In genomic region chr13:28624707-28625432, GRCh38 we compare ENCODE assay signal across 13 cellular contexts. TPM values are rescaled to one million over a fixed set of nuclear protein-coding genes. Genes with fewer than 3 reads are reported as not detected.
DNase-seq lines count a peak whose midpoint lies in the region; ATAC-seq, FAIRE-seq and TF ChIP-seq lines count a peak whose summit lies in the region.
"Had no signal": no experiment of that assay in that cellular context is flagged by ENCODE, and none has a peak within 500 bp of the region (broad histone marks: within the 10 kb centered on the region; RNA-seq: fewer than 3 reads in every experiment).

No MANE protein-coding gene starts in this region.

- H2BK5ac ChIP-seq in IMR-90 (ENCODE audit: low read depth, low read length, poor library complexity, severe bottlenecking): no peak overlapping the region
- H2BK5ac ChIP-seq in H1 (ENCODE audit: low read depth, low read length): peak overlapping the region; percentile 39; the same call in 1 of the 2 replicates

- no peaks in the 10 kb centered on the region for H3K23me2 ChIP-seq in H1 (ENCODE audit: low read depth, low read length)

- H3K27me3 ChIP-seq in IMR-90 (ENCODE audit: control insufficient read depth, insufficient read depth, low read length) (no peaks in the 10 kb centered on the region), H1 (replicated peaks in 1 of 4; ENCODE audit: control insufficient read depth in 3 of 4, extremely low read depth in 1 of 4, insufficient read depth in 3 of 4, low read length in 3 of 4) (no peaks in the 10 kb centered on the region), osteoblast (ENCODE audit: insufficient read depth, low read length) (peaks cover 4% of the 10 kb centered on the region), MM.1S (replicated peaks; ENCODE audit: insufficient read depth, low read length) (no peaks in the 10 kb centered on the region), SK-N-SH (ENCODE audit: insufficient read depth) (peaks cover 4% of the 10 kb centered on the region; the same call in 1 of the 2 replicates)

- H2BK15ac ChIP-seq in IMR-90 (ENCODE audit: low read depth, low read length) (no peak overlapping the region), H1 (ENCODE audit: low read length) (no peak overlapping the region; the same call in 1 of the 2 replicates)

- H4K5ac ChIP-seq in IMR-90 (ENCODE audit: low read depth, low read length) (no peak overlapping the region), H1 (ENCODE audit: insufficient read length, low read depth, low read length) (no peak overlapping the region)

- no peaks in the 10 kb centered on the region for H4K20me1 ChIP-seq in IMR-90 (ENCODE audit: insufficient read depth, low read length)
- H4K20me1 ChIP-seq in H1 (replicated peaks in 1 of 2; ENCODE audit: control insufficient read depth in 1 of 2, insufficient read depth in 2 of 2, low read length in 2 of 2): no peaks in the 10 kb centered on the region
- no peaks in the 10 kb centered on the region for H4K20me1 ChIP-seq in osteoblast (ENCODE audit: insufficient read depth, low read length)
- no peaks in the 10 kb centered on the region for H4K20me1 ChIP-seq in MM.1S (ENCODE audit: insufficient read depth, low read length)
- no peaks in the 10 kb centered on the region for H4K20me1 ChIP-seq in SK-N-SH (ENCODE audit: insufficient read depth)

- peak overlapping the region; percentile 55; the same call in 1 of the 2 replicates for H2BK12ac ChIP-seq in H1 (ENCODE audit: low read depth, low read length)

- H3K23ac ChIP-seq in IMR-90 (ENCODE audit: low read depth, low read length) (no peak overlapping the region), H1 (ENCODE audit: insufficient read length) (no peak overlapping the region)

- H3K14ac ChIP-seq in IMR-90 (replicated peaks; ENCODE audit: low read depth, low read length) (no peak overlapping the region), H1 (ENCODE audit: insufficient read length) (no peak overlapping the region)

- H3K79me2 ChIP-seq in H1 (ENCODE audit: control insufficient read depth in 1 of 2, insufficient read depth in 2 of 2, low read length in 2 of 2): no peaks in the 10 kb centered on the region
- H3K79me2 ChIP-seq in osteoblast (ENCODE audit: insufficient read depth, low read length): no peaks in the 10 kb centered on the region
- no peaks in the 10 kb centered on the region for H3K79me2 ChIP-seq in MM.1S (ENCODE audit: low read length)
- no peaks in the 10 kb centered on the region for H3K79me2 ChIP-seq in SK-N-SH (ENCODE audit: insufficient read depth)

- no peaks in the 10 kb centered on the region for H3K36me3 ChIP-seq in IMR-90 (ENCODE audit: control insufficient read depth, insufficient read depth, low read length)
- no peaks in the 10 kb centered on the region for H3K36me3 ChIP-seq in H1 (ENCODE audit: control insufficient read depth in 2 of 4, insufficient read depth in 4 of 4, low read length in 3 of 4)
- H3K36me3 ChIP-seq in osteoblast (ENCODE audit: insufficient read depth, low read length): no peaks in the 10 kb centered on the region
- H3K36me3 ChIP-seq in MM.1S (replicated peaks; ENCODE audit: insufficient read depth, low read length): no peaks in the 10 kb centered on the region
- no peaks in the 10 kb centered on the region for H3K36me3 ChIP-seq in SK-N-SH (replicated peaks in 1 of 2; ENCODE audit: control insufficient read depth in 1 of 2, insufficient read depth in 2 of 2, low read length in 1 of 2)

- BruUV-seq in IMR-90 (replicated peaks; lab: Mats Ljungman, UMichigan): no TSS peak

- intact Hi-C loops in IMR-90 (cut with micrococcal nuclease): no loop called here

- H3K4me2 ChIP-seq in IMR-90 (ENCODE audit: low read depth, low read length): no peak overlapping the region
- no peak overlapping the region for H3K4me2 ChIP-seq in H1 (ENCODE audit: insufficient read depth in 1 of 2, low read depth in 2 of 2, low read length in 2 of 2)
- H3K4me2 ChIP-seq in osteoblast (ENCODE audit: insufficient read depth, low read length): no peak overlapping the region
- H3K4me2 ChIP-seq in MM.1S (ENCODE audit: low read depth, low read length): no peak overlapping the region
- H3K4me2 ChIP-seq in SK-N-SH: no peak overlapping the region

- DNase-seq in NCI-H146 (lab: John Stamatoyannopoulos, UW) (peak; percentile 35), NCI-H146 treated with DMSO at 0.1 percent for 48 hours (lab: John Stamatoyannopoulos, UW; ENCODE audit: unreplicated experiment) (no peak), IMR-90 (no peak), H1 (ENCODE audit: low read depth in 1 of 2, low spot score in 2 of 2) (no peak), osteoblast (ENCODE audit: insufficient read length, low spot score, missing footprints) (no peak), MM.1S (no peak), T1000 (lab: John Stamatoyannopoulos, UW) (no peak), SK-N-SH (no peak)
- DNase-seq: Caco-2; CD8-positive, alpha-beta memory T cell; DND-41; H7 had no signal

- TF ChIP-seq CTCF in IMR-90 (conservative IDR thresholded peaks at IDR 0.05; ENCODE audit: low read depth, low read length): no peak
- no peak for TF ChIP-seq CTCF in H1 (IDR thresholded peaks at IDR 0.05; ENCODE audit: control extremely low read depth in 1 of 3, insufficient read depth in 1 of 3, low read depth in 1 of 3, low read length in 3 of 3)
- TF ChIP-seq CTCF in osteoblast (IDR thresholded peaks at IDR 0.05; ENCODE audit: extremely low read depth, low read depth, low read length): no peak
- no peak for TF ChIP-seq CTCF in MM.1S (IDR thresholded peaks at IDR 0.05; ENCODE audit: low read length)
- TF ChIP-seq CTCF in SK-N-SH (IDR thresholded peaks at IDR 0.05): no peak

- H3F3A ChIP-seq in MM.1S (ENCODE audit: insufficient read depth, low read length) (no peaks in the 10 kb centered on the region), SK-N-SH (replicated peaks; ENCODE audit: insufficient read depth) (no peaks in the 10 kb centered on the region)

- H2BK20ac ChIP-seq in IMR-90 (ENCODE audit: low read depth, low read length): no peak overlapping the region
- peak overlapping the region; percentile 56; the same call in 1 of the 2 replicates for H2BK20ac ChIP-seq in H1 (ENCODE audit: low read length)

- H3K4me1 ChIP-seq in IMR-90 (ENCODE audit: control insufficient read depth, insufficient read depth, low read length): peaks cover 12% of the 10 kb centered on the region
- peaks cover 0 to 8% (median 1%) of the 10 kb centered on the region in 4 experiments; a peak in 2 of 7 replicates for H3K4me1 ChIP-seq in H1 (replicated peaks in 1 of 4; ENCODE audit: control insufficient read depth in 3 of 4, insufficient read depth in 4 of 4, low read length in 3 of 4)
- no peaks in the 10 kb centered on the region for H3K4me1 ChIP-seq in osteoblast (ENCODE audit: insufficient read depth, low read length)
- no peaks in the 10 kb centered on the region for H3K4me1 ChIP-seq in MM.1S (ENCODE audit: low read length)
- no peaks in the 10 kb centered on the region for H3K4me1 ChIP-seq in SK-N-SH (ENCODE audit: control insufficient read depth in 1 of 2, insufficient read depth in 2 of 2, low read depth in 1 of 2, low read length in 1 of 2)

- H3K9me2 ChIP-seq in MM.1S (replicated peaks; ENCODE audit: insufficient read depth, low read length): no peaks in the 10 kb centered on the region
- H3K9me2 ChIP-seq in SK-N-SH: no peaks in the 10 kb centered on the region

- H3K9ac ChIP-seq in IMR-90 (ENCODE audit: low read depth, low read length): no peak overlapping the region
- no peak overlapping the region for H3K9ac ChIP-seq in H1 (replicated peaks in 1 of 4; ENCODE audit: extremely low read depth in 1 of 4, low read depth in 3 of 4, low read length in 3 of 4)
- H3K9ac ChIP-seq in MM.1S (ENCODE audit: low read length): no peak overlapping the region
- H3K9ac ChIP-seq in SK-N-SH: no peak overlapping the region

- no peak for TF ChIP-seq EP300 in H1 (IDR thresholded peaks at IDR 0.05; ENCODE audit: borderline replicate concordance in 1 of 2, low read depth in 2 of 2, low read length in 2 of 2)
- no peak for TF ChIP-seq EP300 in SK-N-SH (IDR thresholded peaks at IDR 0.05; ENCODE audit: borderline replicate concordance in 1 of 2, low read depth in 1 of 2, low read length in 1 of 2)

- WGBS in IMR-90 (ENCODE audit: extremely low coverage in 2 of 2, insufficient read length in 1 of 2), 2 experiments: 93% methylated on average over 5 of the region's 11 CpGs; no CpG with 5 or more reads in 1 of the 2 experiments
- 86% methylated on average over 11 of the region's 11 CpGs; no CpG with 5 or more reads in 1 of the 2 experiments for WGBS in H1 (ENCODE audit: extremely low coverage in 1 of 2, insufficient coverage in 1 of 2, insufficient read length in 1 of 2, insufficient replicate concordance in 2 of 2, low coverage in 1 of 2, low lambda C conversion rate in 2 of 2, missing lambda C conversion rate in 1 of 2), 2 experiments
- WGBS in SK-N-SH (ENCODE audit: low lambda C conversion rate): 57% methylated on average over 8 of the region's 11 CpGs

- H2AK5ac ChIP-seq in IMR-90 (ENCODE audit: low read depth, low read length): peak overlapping the region; percentile 27; the same call in 1 of the 2 replicates
- H2AK5ac ChIP-seq in H1 (ENCODE audit: low read depth, low read length): no peak overlapping the region

- H4K91ac ChIP-seq in IMR-90 (ENCODE audit: insufficient read depth, low read depth, low read length) (no peak overlapping the region), H1 (replicated peaks; ENCODE audit: insufficient read length, low read length) (no peak overlapping the region)

- H3K27ac ChIP-seq in IMR-90 (ENCODE audit: insufficient read depth, low read length) (no peak overlapping the region), H1 (ENCODE audit: low read depth, low read length) (no peak overlapping the region), osteoblast (ENCODE audit: low read depth, low read length) (no peak overlapping the region), MM.1S (ENCODE audit: low read length) (no peak overlapping the region), SK-N-SH (ENCODE audit: low read depth in 2 of 2, low read length in 1 of 2) (no peak overlapping the region)
- H3K27ac ChIP-seq: 22Rv1 had no signal

- H3K9me3 ChIP-seq in IMR-90 (ENCODE audit: control insufficient read depth, insufficient read depth, low read length) (no peaks in the 10 kb centered on the region), H1 (ENCODE audit: insufficient read depth in 2 of 2, low read depth in 1 of 2, low read length in 1 of 2) (no peaks in the 10 kb centered on the region), osteoblast (ENCODE audit: low read depth, low read length) (no peaks in the 10 kb centered on the region), MM.1S (replicated peaks; ENCODE audit: insufficient read depth, low read length) (no peaks in the 10 kb centered on the region), SK-N-SH (no peaks in the 10 kb centered on the region)
- H3K9me3 ChIP-seq: Caco-2 had no signal

- dilution Hi-C loops in IMR-90 (cut with HindIII; ENCODE audit: low sequenced_read_pairs, unreplicated experiment): no loop called here

- H4K8ac ChIP-seq in IMR-90 (ENCODE audit: low read depth in 2 of 2, low read length in 2 of 2) (no peak overlapping the region), H1 (ENCODE audit: extremely low read depth, insufficient read depth, low read length) (no peak overlapping the region)

- no peaks in the 10 kb centered on the region for H3K79me1 ChIP-seq in IMR-90 (ENCODE audit: low read depth in 1 of 2, low read length in 2 of 2)
- H3K79me1 ChIP-seq in H1 (ENCODE audit: low read depth, low read length): no peaks in the 10 kb centered on the region

- H2AK9ac ChIP-seq in IMR-90 (replicated peaks; ENCODE audit: low read depth, low read length, poor library complexity): peak overlapping the region; percentile 51

- in situ Hi-C loops in IMR-90 (cut with MboI; ENCODE audit: low sequenced_read_pairs): no loop called here

- no peak overlapping the region for H3K18ac ChIP-seq in IMR-90 (ENCODE audit: low read depth, low read length)
- no peak overlapping the region for H3K18ac ChIP-seq in H1 (ENCODE audit: extremely low read depth, low read length)

- TF ChIP-seq POLR2A in IMR-90 (IDR thresholded peaks at IDR 0.05; ENCODE audit: low read depth, low read length) (no peak), H1 (IDR thresholded peaks at IDR 0.05; ENCODE audit: control extremely low read depth in 1 of 2, low read depth in 2 of 2, low read length in 2 of 2) (no peak)

- H3K56ac ChIP-seq in IMR-90 (ENCODE audit: extremely low read depth, insufficient read depth, low read length) (no peak overlapping the region), H1 (replicated peaks; ENCODE audit: insufficient read length, low read depth, low read length) (no peak overlapping the region)

- POLR2A ChIA-PET in IMR-90 (lab: Charles Lee; ENCODE audit: unreplicated experiment) (no interaction called here), H1 (lab: Charles Lee; ENCODE audit: partially characterized antibody) (no interaction called here), SK-N-SH (lab: Yijun Ruan, JAX) (no interaction called here)

- H3K4me3 ChIP-seq in IMR-90 (ENCODE audit: insufficient read depth, low read depth, low read length) (no peak overlapping the region), H1 (ENCODE audit: extremely low read depth in 1 of 4, insufficient read depth in 2 of 4, low read depth in 3 of 4, low read length in 4 of 4) (no peak overlapping the region), osteoblast (ENCODE audit: insufficient read depth, low read length) (no peak overlapping the region), MM.1S (ENCODE audit: low read length) (no peak overlapping the region), SK-N-SH (ENCODE audit: low read depth in 2 of 2, low read length in 1 of 2) (no peak overlapping the region)

- no peak overlapping the region for H2BK120ac ChIP-seq in IMR-90 (ENCODE audit: low read depth, low read length)
- peak overlapping the region; percentile 28 for H2BK120ac ChIP-seq in H1 (replicated peaks; ENCODE audit: low read depth, low read length)

- TF ChIP-seq RAD21 in IMR-90 (IDR thresholded peaks at IDR 0.05; ENCODE audit: low read length) (no peak), H1 (IDR thresholded peaks at IDR 0.05 in 1 of 2, conservative IDR thresholded peaks at IDR 0.05 in 1 of 2; ENCODE audit: low read depth in 2 of 2, low read length in 2 of 2) (no peak), SK-N-SH (IDR thresholded peaks at IDR 0.05; ENCODE audit: low read length) (no peak)

- no peak for FAIRE-seq in H1 (lab: Jason Lieb, UNC)

- ATAC-seq in IMR-90 (ENCODE audit: low read depth): no peak

- H3K9me1 ChIP-seq in IMR-90 (ENCODE audit: insufficient read depth, low read length): 0 out of 2 replicates have a peak, but pooled peaks cover 8% of the 10 kb centered on the region

- CTCF ChIA-PET in IMR-90 (lab: Yijun Ruan, JAX) (no interaction called here), H1 (lab: Charles Lee; ENCODE audit: partially characterized antibody) (interaction anchor here (0.6 to 3.7 kb wide), 3 partner anchors 11 to 312 kb away, joined by 3 to 9 read pairs (median 3); no protein-coding TSS in a partner anchor), SK-N-SH (lab: Yijun Ruan, JAX) (no interaction called here)

- peak overlapping the region; percentile 57 for H2AFZ ChIP-seq in IMR-90 (replicated peaks; ENCODE audit: low read length, poor library complexity)
- 0 out of 2 replicates have a peak overlapping the region, but pooled peaks have one; percentile 3 for H2AFZ ChIP-seq in H1 (ENCODE audit: low read length)
- peak overlapping the region; percentile 27 for H2AFZ ChIP-seq in osteoblast (ENCODE audit: low read length)
- no peak overlapping the region for H2AFZ ChIP-seq in MM.1S (ENCODE audit: low read length)
- no peak overlapping the region for H2AFZ ChIP-seq in SK-N-SH (ENCODE audit: low read depth)

- H3K4ac ChIP-seq in IMR-90 (ENCODE audit: low read depth, low read length): no peak overlapping the region; the same call in 1 of the 2 replicates
- H3K4ac ChIP-seq in H1 (replicated peaks; ENCODE audit: insufficient read length, low read depth, low read length): no peak overlapping the region

RNA-seq across cellular contexts. Expression of gene POMP, which starts 34.1 kb away (rescaled TPM):
- total RNA-seq in IMR-90 (2012; rRNA removed): 60.2 and 117 TPM in 2 replicates
- polyA plus RNA-seq in IMR-90 (2012; rRNA removed): 54.0 and 68.4 TPM in 2 replicates
- 8.4 and 14.3 TPM in 2 replicates for polyA plus RNA-seq in IMR-90 (2012; cell fraction: cytosol; rRNA removed)
- 1.6 and 18.6 TPM in 2 replicates for polyA plus RNA-seq in IMR-90 (2012; cell fraction: nucleus; rRNA removed; ENCODE audit: low replicate concordance)
- total RNA-seq in H1 (2021; fragmentation: NEBNext Ultra II Directional; extraction: Animal tissue kit (Norgen Biotek cat#: 25700)): 111 and 115 TPM in 2 replicates
- polyA plus RNA-seq in H1 (2011; rRNA removed): 16.1 and 38.4 TPM in 2 replicates
- polyA plus RNA-seq in H1 (2011; cell fraction: cytosol; rRNA removed): 42.5 TPM
- polyA plus RNA-seq in H1 (2011; cell fraction: nucleus; rRNA removed): 5.1 TPM
- polyA plus RNA-seq in H1 (2012, experiment 1 of 2): 107 to 210 TPM (median 113 TPM) in 4 replicates
- 79.5 TPM for polyA plus RNA-seq in H1 (2012, experiment 2 of 2)
- polyA plus RNA-seq in H1 (2013, experiment 1 of 2): 131 TPM
- 131 TPM for polyA plus RNA-seq in H1 (2013, experiment 2 of 2)
- polyA minus RNA-seq in H1 (2011; rRNA and poly(A)+ RNA removed): 17.9 and 21.3 TPM in 2 replicates
- 20.0 TPM for polyA minus RNA-seq in H1 (2011; cell fraction: cytosol; rRNA and poly(A)+ RNA removed)
- 11.6 TPM for polyA minus RNA-seq in H1 (2011; cell fraction: nucleus; rRNA and poly(A)+ RNA removed)
- total RNA-seq in osteoblast: 70.7 and 73.1 TPM in 2 replicates
- 37.1 and 39.8 TPM in 2 replicates for polyA plus RNA-seq in SK-N-SH (2012; rRNA removed)
- 64.5 and 103 TPM in 2 replicates for polyA plus RNA-seq in SK-N-SH (2012; cell fraction: cytosol; rRNA removed)
- polyA plus RNA-seq in SK-N-SH (2012; cell fraction: nucleus; rRNA removed): 10.1 and 16.0 TPM in 2 replicates

Comparison
In these comparisons a context has a peak if more than half of its experiments do, and no peak if none do; other contexts are left out.
1. H2AFZ ChIP-seq: peak in IMR-90 (single experiment), H1 (single experiment) and osteoblast (single experiment); none in MM.1S (single experiment) and SK-N-SH (single experiment).